In genomic region chr6:26445934-26446667, GRCh38 we compare ENCODE assay signal across 12 cellular contexts. TPM values are rescaled to one million over a fixed set of nuclear protein-coding genes. Genes with fewer than 3 reads are reported as not detected.
DNase-seq lines count a peak whose midpoint lies in the region; ATAC-seq and TF ChIP-seq lines count a peak whose summit lies in the region.
"Had no signal": no experiment of that assay in that cellular context is flagged by ENCODE, and none has a peak within 500 bp of the region (broad histone marks: within the 10 kb centered on the region; RNA-seq: fewer than 3 reads in every experiment).

No MANE protein-coding gene starts in this region.

- TF ChIP-seq CTCF in GM06990 (IDR thresholded peaks at IDR 0.05; ENCODE audit: insufficient read depth, low read length, poor library complexity, severe bottlenecking): no peak

- peak overlapping the region; percentile 78 for H3K27ac Mint-ChIP-seq in activated naive CD8-positive, alpha-beta T cell treated with anti-CD3 and anti-CD28 coated beads, Interleukin-2, amount 10 ng/mL, durations not matched to agents 7 days and 5 days

- H3K27me3 ChIP-seq in GM06990 (replicated peaks; ENCODE audit: control insufficient read depth, insufficient read depth, low read length): no peaks in the 10 kb centered on the region
- no peaks in the 10 kb centered on the region for H3K27me3 ChIP-seq in aorta (ENCODE audit: control insufficient read depth in 1 of 2, insufficient read depth in 2 of 2, low read length in 1 of 2)

- H3K27me3 Mint-ChIP-seq in activated naive CD8-positive, alpha-beta T cell treated with anti-CD3 and anti-CD28 coated beads, Interleukin-2, amount 10 ng/mL, durations not matched to agents 7 days and 5 days: no peaks in the 10 kb centered on the region

- no peaks in the 10 kb centered on the region for H3K9me3 ChIP-seq in aorta (ENCODE audit: control insufficient read depth, low read length)

- 81 to 91% methylated on average over 5 of the region's 5 CpGs for WGBS in aorta, 2 donors

- H3K4me1 Mint-ChIP-seq in activated naive CD8-positive, alpha-beta T cell treated with anti-CD3 and anti-CD28 coated beads, Interleukin-2, amount 10 ng/mL, durations not matched to agents 7 days and 5 days: peaks cover 36% of the 10 kb centered on the region

- no peaks in the 10 kb centered on the region for H3K4me1 ChIP-seq in aorta (ENCODE audit: control insufficient read depth in 1 of 2, insufficient read depth in 2 of 2, low read length in 2 of 2)

- peaks cover 54% of the 10 kb centered on the region for H3K36me3 Mint-ChIP-seq in activated naive CD8-positive, alpha-beta T cell treated with anti-CD3 and anti-CD28 coated beads, Interleukin-2, amount 10 ng/mL, durations not matched to agents 7 days and 5 days

- H3K4me3 ChIP-seq in GM06990 (replicated peaks; ENCODE audit: low read depth, low read length) (no peak overlapping the region), aorta (ENCODE audit: low read length in 2 of 2) (no peak overlapping the region)

- DNase-seq in GM06990 (ENCODE audit: extremely low read depth, insufficient read length): peak; percentile 34
- peak; percentile 33 for DNase-seq in activated naive CD8-positive, alpha-beta T cell treated with anti-CD3 and anti-CD28 coated beads, Interleukin-2, amount 10 ng/mL, durations not matched to agents 7 days and 5 days
- DNase-seq in SKM-1 treated with dmso at 0.1 percent for 144 hours (lab: John Stamatoyannopoulos, UW; ENCODE audit: unreplicated experiment): no peak
- no peak for DNase-seq in aorta
- DNase-seq in hepatic stellate cell (ENCODE audit: low spot score): no peak
- DNase-seq in NCI-H2227 (lab: John Stamatoyannopoulos, UW; ENCODE audit: unreplicated experiment): no peak

- no peak overlapping the region for H3K27ac ChIP-seq in aorta (ENCODE audit: low read depth in 1 of 2, low read length in 2 of 2)

- peaks cover 1% of the 10 kb centered on the region for H3K36me3 ChIP-seq in GM06990 (ENCODE audit: control insufficient read depth, insufficient read depth, low read length)
- H3K36me3 ChIP-seq in aorta (ENCODE audit: control insufficient read depth in 1 of 2, insufficient read depth in 2 of 2, low read length in 1 of 2): no peaks in the 10 kb centered on the region

- H3K9me3 Mint-ChIP-seq in activated naive CD8-positive, alpha-beta T cell treated with anti-CD3 and anti-CD28 coated beads, Interleukin-2, amount 10 ng/mL, durations not matched to agents 7 days and 5 days: no peaks in the 10 kb centered on the region

- POLR2A ChIA-PET in activated naive CD8-positive, alpha-beta T cell treated with anti-CD3 and anti-CD28 coated beads, Interleukin-2, amount 10 ng/mL, durations not matched to agents 7 days and 5 days (lab: Charles Lee): interaction anchor here (0.6 to 1.3 kb wide), 4 partner anchors 28 to 125 kb away, joined by 3 to 7 read pairs (median 4); no protein-coding TSS in a partner anchor

- peak; percentile 80 for ATAC-seq in GM19467 (IDR thresholded peaks at IDR 0.05; ENCODE audit: unreplicated experiment)
- peak; percentile 61 for ATAC-seq in HG03521 (IDR thresholded peaks at IDR 0.05; ENCODE audit: unreplicated experiment)
- peak; percentile 70 for ATAC-seq in activated naive CD8-positive, alpha-beta T cell treated with anti-CD3 and anti-CD28 coated beads, Interleukin-2, amount 10 ng/mL, durations not matched to agents 7 days and 5 days (ENCODE audit: low read depth)
- ATAC-seq in aorta (ENCODE audit: low FRiP score): no peak
- ATAC-seq: HepG2, left lobe of liver had no signal

- intact Hi-C loops in aorta (cut with DNase I): no loop called here

- peak overlapping the region; percentile 61 for H3K4me3 Mint-ChIP-seq in activated naive CD8-positive, alpha-beta T cell treated with anti-CD3 and anti-CD28 coated beads, Interleukin-2, amount 10 ng/mL, durations not matched to agents 7 days and 5 days

RNA-seq across cellular contexts. Expression of gene BTN3A3, which starts 5.8 kb away (rescaled TPM):
- total RNA-seq in activated naive CD8-positive, alpha-beta T cell treated with anti-CD3 and anti-CD28 coated beads, Interleukin-2, amount 10 ng/mL, durations not matched to agents 7 days and 5 days: 100 to 1,000 TPM; 117 to 126 TPM
- 10 to 100 TPM; 12.8 to 45.1 TPM for total RNA-seq in aorta
- 1 to 10 TPM; 3.1 to 9.7 TPM for polyA plus RNA-seq in aorta

RNA-seq across cellular contexts. Expression of gene BTN2A1, which starts 11.7 kb away (rescaled TPM):
- 10 to 100 TPM; 45.2 to 46.7 TPM for total RNA-seq in activated naive CD8-positive, alpha-beta T cell treated with anti-CD3 and anti-CD28 coated beads, Interleukin-2, amount 10 ng/mL, durations not matched to agents 7 days and 5 days
- total RNA-seq in aorta: 10 to 100 TPM; 37.6 to 41.6 TPM
- polyA plus RNA-seq in aorta: 10 to 100 TPM; 14.1 to 40.4 TPM

RNA-seq across cellular contexts. Expression of gene BTN3A1, which starts 44.0 kb away (rescaled TPM):
- 100 to 1,000 TPM; 143 to 154 TPM for total RNA-seq in activated naive CD8-positive, alpha-beta T cell treated with anti-CD3 and anti-CD28 coated beads, Interleukin-2, amount 10 ng/mL, durations not matched to agents 7 days and 5 days
- total RNA-seq in aorta: 10 to 100 TPM; 12.0 to 40.7 TPM
- polyA plus RNA-seq in aorta: 10 to 100 TPM in 1 of 2 donors, 1 to 10 TPM in 1; 3.5 to 11.8 TPM

RNA-seq across cellular contexts. Expression of gene BTN1A1, which starts 54.0 kb away (rescaled TPM):
- total RNA-seq in activated naive CD8-positive, alpha-beta T cell treated with anti-CD3 and anti-CD28 coated beads, Interleukin-2, amount 10 ng/mL, durations not matched to agents 7 days and 5 days: under 1 TPM in 1 of 2 experiments, not detected in 1; 0.11 TPM
- not detected for total RNA-seq in aorta
- not detected for polyA plus RNA-seq in aorta
- total RNA-seq: dermis microvascular lymphatic vessel endothelial cell, HepG2, left lobe of liver, SK-MEL-5 had no signal

Comparison
In these comparisons a context has a peak if more than half of its experiments do, and no peak if none do; other contexts are left out.
1. DNase-seq: peak in GM06990 (single experiment) and activated naive CD8-positive, alpha-beta T cell treated with anti-CD3 and anti-CD28 coated beads, Interleukin-2, amount 10 ng/mL, durations not matched to agents 7 days and 5 days (single experiment); none in SKM-1 treated with dmso at 0.1 percent for 144 hours (single experiment), aorta (0 of 2), hepatic stellate cell (single experiment) and NCI-H2227 (single experiment).